In genomic region chr2:233823731-233824121, GRCh38 we compare ENCODE assay signal across 25 cellular contexts. TPM values are rescaled to one million over a fixed set of nuclear protein-coding genes. Genes with fewer than 3 reads are reported as not detected.
A peak's percentile ranks its signal among the peaks of the same experiment; 100 is the strongest.
DNase-seq lines count a peak whose midpoint lies in the region; ATAC-seq and TF ChIP-seq lines count a peak whose summit lies in the region.
"Had no signal": no experiment of that assay in that cellular context is flagged by ENCODE, and none has a peak within 500 bp of the region (broad histone marks: within the 10 kb centered on the region; RNA-seq: fewer than 3 reads in every experiment).

No MANE protein-coding gene starts in this region.

- intact Hi-C loops in activated CD4-positive, alpha-beta memory T cell treated with anti-CD3 and anti-CD28 coated beads for 36 hours (cut with micrococcal nuclease) = no loop called here
- intact Hi-C loops in spleen (cut with DNase I; ENCODE audit: low total_unique reads) = no loop called here
- intact Hi-C loops in colonic mucosa (cut with DNase I) = no loop called here
- intact Hi-C loops in ovary (cut with DNase I) = no loop called here

- peak overlapping the region in 10 of 11 experiments; percentile 1 to 69 (median 64); a peak in 18 of 22 replicates for H3K4me2 ChIP-seq in BLaER1 treated with 17β-estradiol and CSF1 and Interleukin-3, amounts not matched to agents 10 nM and 100 nM
- H3K4me2 ChIP-seq: GM23338 had no signal

- WGBS in spleen, 5 donors = 80 to 90% (median 86%) methylated on average over 8 of the region's 8 CpGs
- 85 to 89% (median 87%) methylated on average over 8 of the region's 8 CpGs for WGBS in ovary, 3 donors

- no peak overlapping the region for H3K4me3 Mint-ChIP-seq in activated CD4-positive, alpha-beta memory T cell treated with anti-CD3 and anti-CD28 coated beads for 36 hours
- no peak overlapping the region for H3K4me3 Mint-ChIP-seq in activated CD4-positive, alpha-beta memory T cell treated with anti-CD3 and anti-CD28 coated beads, Interleukin-2, amount 10 ng/mL, durations not matched to agents 7 days and 5 days
- H3K4me3 Mint-ChIP-seq: CD4-positive, alpha-beta T cell; GM23338 had no signal

- H4K20me1 ChIP-seq in BLaER1 treated with 17β-estradiol and CSF1 and Interleukin-3, amounts not matched to agents 10 nM and 100 nM = no peaks in the 10 kb centered on the region

- no peaks in the 10 kb centered on the region for H3K36me3 ChIP-seq in BLaER1 treated with 17β-estradiol and CSF1 and Interleukin-3, amounts not matched to agents 10 nM and 100 nM
- no peaks in the 10 kb centered on the region for H3K36me3 ChIP-seq in spleen
- H3K36me3 ChIP-seq in colonic mucosa = no peaks in the 10 kb centered on the region
- H3K36me3 ChIP-seq in ovary = no peaks in the 10 kb centered on the region
- H3K36me3 ChIP-seq: Peyer's patch had no signal

- peaks cover 3% of the 10 kb centered on the region for H3K9me3 Mint-ChIP-seq in activated CD4-positive, alpha-beta memory T cell treated with anti-CD3 and anti-CD28 coated beads for 36 hours
- no peaks in the 10 kb centered on the region for H3K9me3 Mint-ChIP-seq in activated CD4-positive, alpha-beta memory T cell treated with anti-CD3 and anti-CD28 coated beads, Interleukin-2, amount 10 ng/mL, durations not matched to agents 7 days and 5 days
- H3K9me3 Mint-ChIP-seq: CD4-positive, alpha-beta T cell had no signal

- TF ChIP-seq CTCF in spleen (IDR thresholded peaks at IDR 0.05 in 8 of 11, conservative IDR thresholded peaks at IDR 0.05 in 3 of 11) = no peak
- TF ChIP-seq CTCF in colonic mucosa (IDR thresholded peaks at IDR 0.05) = no peak
- TF ChIP-seq CTCF in ovary (IDR thresholded peaks at IDR 0.05) = no peak

- POLR2A ChIA-PET in activated CD4-positive, alpha-beta memory T cell treated with anti-CD3 and anti-CD28 coated beads for 36 hours (lab: Charles Lee) = no interaction called here
- POLR2A ChIA-PET in activated CD4-positive, alpha-beta memory T cell treated with anti-CD3 and anti-CD28 coated beads, Interleukin-2, amount 10 ng/mL, durations not matched to agents 7 days and 5 days (lab: Charles Lee) = no interaction called here

- TF ChIP-seq EP300 in ovary (IDR thresholded peaks at IDR 0.05) = no peak

- no peaks in the 10 kb centered on the region for H3K4me1 Mint-ChIP-seq in activated CD4-positive, alpha-beta memory T cell treated with anti-CD3 and anti-CD28 coated beads for 36 hours (ENCODE audit: low read depth)
- H3K4me1 Mint-ChIP-seq in activated CD4-positive, alpha-beta memory T cell treated with anti-CD3 and anti-CD28 coated beads, Interleukin-2, amount 10 ng/mL, durations not matched to agents 7 days and 5 days = no peaks in the 10 kb centered on the region

- H3K4me1 ChIP-seq in BLaER1 treated with 17β-estradiol and CSF1 and Interleukin-3, amounts not matched to agents 10 nM and 100 nM = peaks cover 14 to 35% (median 27%) of the 10 kb centered on the region in 10 experiments
- H3K4me1 ChIP-seq in spleen (no peaks in the 10 kb centered on the region), colonic mucosa (no peaks in the 10 kb centered on the region), ovary (ENCODE audit: insufficient read depth) (no peaks in the 10 kb centered on the region)
- H3K4me1 ChIP-seq: Caco-2, Peyer's patch had no signal

- peaks cover 0 to 11% (median 7%) of the 10 kb centered on the region in 11 experiments; a peak in 8 of 22 replicates for H3K9me3 ChIP-seq in BLaER1 treated with 17β-estradiol and CSF1 and Interleukin-3, amounts not matched to agents 10 nM and 100 nM (replicated peaks in 1 of 11)
- H3K9me3 ChIP-seq in spleen (peaks cover 0 to 8% (median 0%) of the 10 kb centered on the region in 8 donors), colonic mucosa (no peaks in the 10 kb centered on the region), ovary (no peaks in the 10 kb centered on the region)
- H3K9me3 ChIP-seq: Caco-2, Peyer's patch had no signal

- peaks cover 3% of the 10 kb centered on the region for H3K27me3 Mint-ChIP-seq in activated CD4-positive, alpha-beta memory T cell treated with anti-CD3 and anti-CD28 coated beads for 36 hours
- peaks cover 14% of the 10 kb centered on the region for H3K27me3 Mint-ChIP-seq in activated CD4-positive, alpha-beta memory T cell treated with anti-CD3 and anti-CD28 coated beads, Interleukin-2, amount 10 ng/mL, durations not matched to agents 7 days and 5 days

- TF ChIP-seq POLR2A in spleen (IDR thresholded peaks at IDR 0.05) (no peak), ovary (IDR thresholded peaks at IDR 0.05) (no peak)

- H3K27ac ChIP-seq in BLaER1 treated with 17β-estradiol and CSF1 and Interleukin-3, amounts not matched to agents 10 nM and 100 nM = no peak overlapping the region
- H3K27ac ChIP-seq in spleen = no peak overlapping the region
- no peak overlapping the region for H3K27ac ChIP-seq in colonic mucosa
- H3K27ac ChIP-seq in ovary = no peak overlapping the region
- H3K27ac ChIP-seq: 22Rv1 had no signal

- CTCF ChIA-PET in activated CD4-positive, alpha-beta memory T cell treated with anti-CD3 and anti-CD28 coated beads for 36 hours (lab: Charles Lee) = no interaction called here
- CTCF ChIA-PET in activated CD4-positive, alpha-beta memory T cell treated with anti-CD3 and anti-CD28 coated beads, Interleukin-2, amount 10 ng/mL, durations not matched to agents 7 days and 5 days (lab: Charles Lee) = no interaction called here

- no peak for ATAC-seq in HG03139 (IDR thresholded peaks at IDR 0.05; ENCODE audit: unreplicated experiment)
- ATAC-seq: HCT116, Right ventricle myocardium inferior had no signal

- no peak overlapping the region for H3K27ac Mint-ChIP-seq in activated CD4-positive, alpha-beta memory T cell treated with anti-CD3 and anti-CD28 coated beads for 36 hours
- no peak overlapping the region for H3K27ac Mint-ChIP-seq in activated CD4-positive, alpha-beta memory T cell treated with anti-CD3 and anti-CD28 coated beads, Interleukin-2, amount 10 ng/mL, durations not matched to agents 7 days and 5 days
- H3K27ac Mint-ChIP-seq: CD4-positive, alpha-beta T cell; GM23338 had no signal

- 0 out of 22 replicates have a peak overlapping the region, but pooled peaks of 1 of the 11 experiments have one; percentile 12 for H3K9ac ChIP-seq in BLaER1 treated with 17β-estradiol and CSF1 and Interleukin-3, amounts not matched to agents 10 nM and 100 nM
- no peak overlapping the region for H3K9ac ChIP-seq in colonic mucosa (ENCODE audit: low read depth in 2 of 2, low read length in 2 of 2)

- H3K36me3 Mint-ChIP-seq in activated CD4-positive, alpha-beta memory T cell treated with anti-CD3 and anti-CD28 coated beads for 36 hours = no peaks in the 10 kb centered on the region
- no peaks in the 10 kb centered on the region for H3K36me3 Mint-ChIP-seq in activated CD4-positive, alpha-beta memory T cell treated with anti-CD3 and anti-CD28 coated beads, Interleukin-2, amount 10 ng/mL, durations not matched to agents 7 days and 5 days (ENCODE audit: low read depth)

- no peak overlapping the region for H3K4me3 ChIP-seq in BLaER1 treated with 17β-estradiol and CSF1 and Interleukin-3, amounts not matched to agents 10 nM and 100 nM
- H3K4me3 ChIP-seq in spleen = no peak overlapping the region
- H3K4me3 ChIP-seq in colonic mucosa = no peak overlapping the region
- no peak overlapping the region for H3K4me3 ChIP-seq in ovary
- H3K4me3 ChIP-seq: GM23338, Peyer's patch had no signal

- peak; percentile 5 for DNase-seq in activated CD4-positive, alpha-beta memory T cell treated with anti-CD3 and anti-CD28 coated beads for 36 hours
- no peak for DNase-seq in activated CD4-positive, alpha-beta memory T cell treated with anti-CD3 and anti-CD28 coated beads, Interleukin-2, amount 10 ng/mL, durations not matched to agents 7 days and 5 days
- peak; percentile 27 for DNase-seq in islet precursor cell
- peak; percentile 72 for DNase-seq in spleen
- DNase-seq in colonic mucosa = no peak
- DNase-seq in ovary = no peak
- DNase-seq: Caco-2; DMS153; GDM1; NCI-H1092 treated with DMSO at 0.1 percent for 48 hours; NCI-H146; NCI-H2081; NCI-H2171 treated with DMSO at 0.1 percent for 48 hours; NCI-H446; NCI-H69; NK-92 treated with Interleukin-12 subunit alpha and Interleukin-12 subunit beta, amount 100 ng/mL, for 24 hours had no signal

- no peaks in the 10 kb centered on the region for H3K27me3 ChIP-seq in BLaER1 treated with 17β-estradiol and CSF1 and Interleukin-3, amounts not matched to agents 10 nM and 100 nM
- peaks cover 0 to 12% (median 0%) of the 10 kb centered on the region in 7 donors for H3K27me3 ChIP-seq in spleen (replicated peaks in 1 of 7)
- no peaks in the 10 kb centered on the region for H3K27me3 ChIP-seq in colonic mucosa
- no peaks in the 10 kb centered on the region for H3K27me3 ChIP-seq in ovary
- H3K27me3 ChIP-seq: Peyer's patch had no signal

RNA-seq across cellular contexts. Expression of gene HJURP, which starts 30.6 kb away (rescaled TPM):
- 100 to 1,000 TPM in 1 of 2 experiments, 10 to 100 TPM in 1; 98.4 to 102 TPM for total RNA-seq in activated CD4-positive, alpha-beta memory T cell treated with anti-CD3 and anti-CD28 coated beads for 36 hours
- 100 to 1,000 TPM; 126 to 129 TPM for total RNA-seq in activated CD4-positive, alpha-beta memory T cell treated with anti-CD3 and anti-CD28 coated beads, Interleukin-2, amount 10 ng/mL, durations not matched to agents 7 days and 5 days
- 1 to 10 TPM; 1.4 to 7.4 (median 5.2) TPM for total RNA-seq in spleen
- polyA plus RNA-seq in spleen = 1 to 10 TPM; 2.2 to 5.6 (median 2.9) TPM
- 10 to 100 TPM in 1 of 2 donors, 1 to 10 TPM in 1; 8.9 to 40.8 TPM for total RNA-seq in colonic mucosa
- 1 to 10 TPM in 1 of 7 donors, under 1 TPM in 2, not detected in 4; 0.07 to 1.3 (median 0.94) TPM for total RNA-seq in ovary
- 1 to 10 TPM in 1 of 2 donors, under 1 TPM in 1; 0.48 to 1.5 TPM for polyA plus RNA-seq in ovary

RNA-seq across cellular contexts. Expression of gene MROH2A, which starts 45.6 kb away (rescaled TPM):
- not detected for total RNA-seq in activated CD4-positive, alpha-beta memory T cell treated with anti-CD3 and anti-CD28 coated beads for 36 hours
- not detected for total RNA-seq in activated CD4-positive, alpha-beta memory T cell treated with anti-CD3 and anti-CD28 coated beads, Interleukin-2, amount 10 ng/mL, durations not matched to agents 7 days and 5 days
- total RNA-seq in spleen (under 1 TPM in 2 of 7 donors, not detected in 5; 0.27 to 0.43 TPM), colonic mucosa (not detected), ovary (not detected)
- polyA plus RNA-seq in spleen (1 to 10 TPM in 1 of 3 donors, not detected in 2; 1.5 TPM), ovary (not detected)
- total RNA-seq: Caco-2; CD4-positive, alpha-beta T cell; GM23338; Right ventricle myocardium inferior had no signal
- polyA plus RNA-seq: AG04450, GM23338 had no signal

Comparison
In these comparisons a context has a peak if more than half of its experiments do, and no peak if none do; other contexts are left out.
1. DNase-seq: peak in activated CD4-positive, alpha-beta memory T cell treated with anti-CD3 and anti-CD28 coated beads for 36 hours (single experiment), islet precursor cell (single experiment) and spleen (single experiment); none in activated CD4-positive, alpha-beta memory T cell treated with anti-CD3 and anti-CD28 coated beads, Interleukin-2, amount 10 ng/mL, durations not matched to agents 7 days and 5 days (single experiment), colonic mucosa (single experiment) and ovary (0 of 5).